1 cellular context compared by ENCODE assay signal in genomic region chr6:16712250-16712930, GRCh38.
TF ChIP-seq lines count a peak whose summit lies in the region.

No MANE protein-coding gene starts in this region.

TF ChIP-seq in GM12878, 131 proteins besides CTCF, POLR2A, EP300 and RAD21 (continued from another document and continues in another):
- TF ChIP-seq KLF5 (IDR thresholded peaks at IDR 0.05; ENCODE audit: partially characterized antibody) (no peak), EED (IDR thresholded peaks at IDR 0.05; ENCODE audit: low read depth) (no peak), E2F4 (IDR thresholded peaks at IDR 0.05; ENCODE audit: low read depth, low read length) (no peak), BCL3 (IDR thresholded peaks at IDR 0.05; ENCODE audit: borderline replicate concordance, insufficient read depth, low read depth, low read length, poor library complexity, severe bottlenecking) (peak; percentile 59), SIX5 (IDR thresholded peaks at IDR 0.05; ENCODE audit: low read depth, low read length, severe bottlenecking) (no peak), NKRF (conservative IDR thresholded peaks at IDR 0.05) (no peak), RUNX3 (IDR thresholded peaks at IDR 0.05; ENCODE audit: low read length) (peak; percentile 82), RELA (IDR thresholded peaks at IDR 0.05; ENCODE audit: borderline replicate concordance, partially characterized antibody) (no peak), EZH2 (IDR thresholded peaks at IDR 0.05; ENCODE audit: borderline replicate concordance, control insufficient read depth, low read depth, low read length) (no peak), WRNIP1 (IDR thresholded peaks at IDR 0.05; ENCODE audit: borderline replicate concordance, low read depth, low read length) (no peak), ATF7 (IDR thresholded peaks at IDR 0.05; ENCODE audit: low read depth) (no peak), NFIC (IDR thresholded peaks at IDR 0.05; ENCODE audit: low read depth, low read length) (peak; percentile 77; the same call in 1 of the 2 replicates), MAX (IDR thresholded peaks at IDR 0.05; ENCODE audit: low read depth, low read length) (no peak), DPF2 (IDR thresholded peaks at IDR 0.05) (peak; percentile 8; the same call in 1 of the 2 replicates), SREBF2 (IDR thresholded peaks at IDR 0.05; ENCODE audit: low read length) (no peak), ZZZ3 (IDR thresholded peaks at IDR 0.05; ENCODE audit: control insufficient read depth, insufficient read length, low read depth) (no peak), MYB (IDR thresholded peaks at IDR 0.05; ENCODE audit: borderline replicate concordance, low read depth, low read length) (no peak), ZNF384 (IDR thresholded peaks at IDR 0.05; ENCODE audit: borderline replicate concordance, low read depth, low read length) (no peak; the same call in 1 of the 2 replicates), RAD51 (IDR thresholded peaks at IDR 0.05) (no peak), ZBTB40 (IDR thresholded peaks at IDR 0.05; ENCODE audit: borderline replicate concordance) (no peak), MTA3 (IDR thresholded peaks at IDR 0.05; ENCODE audit: borderline replicate concordance, low read length) (peak; percentile 77; the same call in 1 of the 2 replicates), ZBTB11 (CRISPR knock-in tag; IDR thresholded peaks at IDR 0.05) (no peak), USF2 (IDR thresholded peaks at IDR 0.05; ENCODE audit: borderline replicate concordance, low read depth, low read length) (no peak), YBX1 (IDR thresholded peaks at IDR 0.05) (no peak), SPI1 (IDR thresholded peaks at IDR 0.05; ENCODE audit: borderline replicate concordance, insufficient read depth, low read depth, low read length) (peak; percentile 43; the same call in 1 of the 2 replicates), KDM1A (IDR thresholded peaks at IDR 0.05; ENCODE audit: borderline replicate concordance) (no peak), CEBPB (IDR thresholded peaks at IDR 0.05; ENCODE audit: borderline replicate concordance in 1 of 2, low read depth in 2 of 2, low read length in 2 of 2) (no peak), NFXL1 (IDR thresholded peaks at IDR 0.05; ENCODE audit: borderline replicate concordance) (no peak), ZNF274 (IDR thresholded peaks at IDR 0.05; ENCODE audit: insufficient read depth, insufficient read length) (no peak), USF1 (IDR thresholded peaks at IDR 0.05; ENCODE audit: borderline replicate concordance, extremely low read length, insufficient read depth, low read depth, low read length) (no peak), RB1 (IDR thresholded peaks at IDR 0.05; ENCODE audit: borderline replicate concordance) (no peak), PAX5 (IDR thresholded peaks at IDR 0.05; ENCODE audit: borderline replicate concordance, low read depth, low read length) (peak; percentile 48; the same call in 1 of the 2 replicates), SMAD1 (IDR thresholded peaks at IDR 0.05; ENCODE audit: low read depth, partially characterized antibody) (no peak), PML (IDR thresholded peaks at IDR 0.05; ENCODE audit: low read length) (peak; percentile 39; the same call in 1 of the 2 replicates), RCOR1 (conservative IDR thresholded peaks at IDR 0.05; ENCODE audit: low read depth, low read length) (no peak), ZNF687 (IDR thresholded peaks at IDR 0.05) (no peak), ATF2 (IDR thresholded peaks at IDR 0.05; ENCODE audit: low read length) (peak; percentile 24; the same call in 1 of the 2 replicates), STAT1 (conservative IDR thresholded peaks at IDR 0.05) (no peak)
